Comparison of ENCODE assay signal across 10 cellular contexts in the genomic region with DNA sequence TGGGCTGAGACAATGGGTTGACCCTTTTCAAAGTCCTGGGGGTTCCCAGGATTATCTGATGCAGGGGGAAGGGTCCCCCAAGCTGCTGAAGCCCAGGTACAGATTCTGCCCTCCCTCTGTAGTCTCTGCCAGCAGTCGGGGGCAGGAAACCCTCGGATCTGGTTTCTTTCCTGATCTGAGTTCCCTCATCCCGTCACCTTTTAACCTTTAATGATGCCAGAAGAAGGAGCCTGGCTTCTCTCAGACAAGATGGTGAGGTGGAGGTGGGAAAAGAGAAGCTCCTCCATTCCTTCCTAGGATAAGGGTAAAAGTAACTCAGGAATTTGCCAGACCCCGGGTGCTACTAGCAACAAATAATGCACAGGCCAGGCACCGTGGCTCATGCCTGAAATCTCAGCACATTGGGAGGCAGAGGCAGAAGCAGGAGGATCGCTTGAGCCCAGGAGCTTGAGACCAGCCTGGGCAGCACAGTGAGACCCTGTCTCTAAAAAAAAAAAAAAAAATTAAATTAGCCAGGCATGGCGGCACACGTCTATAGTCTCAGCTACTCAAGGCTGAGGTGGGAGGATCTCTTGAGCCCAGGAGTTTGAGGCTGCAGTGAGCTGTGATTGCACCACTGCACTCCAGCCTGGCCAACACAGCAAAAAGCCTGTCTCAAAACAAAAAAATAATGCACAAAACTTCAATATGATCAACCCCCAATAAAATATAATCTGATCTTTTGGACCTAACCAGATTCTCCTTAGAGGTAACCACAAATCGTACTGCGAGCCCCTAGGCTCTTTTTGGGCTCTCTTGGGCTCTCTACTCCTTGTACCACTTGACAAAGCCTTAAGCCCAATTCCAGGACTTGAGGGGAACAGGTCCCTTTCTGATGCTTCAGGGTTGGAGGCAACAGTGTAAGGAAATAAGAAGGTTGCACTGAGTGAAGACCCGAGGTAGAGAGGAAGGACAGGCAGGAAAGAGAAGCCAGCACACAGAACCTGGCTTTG. TPM values are rescaled to one million over a fixed set of nuclear protein-coding genes. Genes with fewer than 3 reads are reported as not detected.
DNase-seq lines count a peak whose midpoint lies in the region; TF ChIP-seq lines count a peak whose summit lies in the region.
"Had no signal": no experiment of that assay in that cellular context is flagged by ENCODE, and none has a peak within 500 bp of the region (broad histone marks: within the 10 kb centered on the region; RNA-seq: fewer than 3 reads in every experiment).

No MANE protein-coding gene starts in this region.

- no peaks in the 10 kb centered on the region for H3K9me3 Mint-ChIP-seq in chondrocyte (ENCODE audit: low read depth)

- no peak overlapping the region for H3K4me3 Mint-ChIP-seq in chondrocyte (ENCODE audit: unreplicated experiment)

- H3K27me3 Mint-ChIP-seq in chondrocyte (ENCODE audit: low read depth), result no peaks in the 10 kb centered on the region

- TF ChIP-seq CTCF in chondrocyte (IDR thresholded peaks at IDR 0.05) (no peak), tibial artery (IDR thresholded peaks at IDR 0.05) (no peak)

- H3K4me3 ChIP-seq in MG63, result peak overlapping the region; percentile 36
- no peak overlapping the region for H3K4me3 ChIP-seq in mesodermal cell (ENCODE audit: extremely low read depth, insufficient read depth, low read length, poor library complexity, severe bottlenecking)
- H3K4me3 ChIP-seq in tibial artery, result peak overlapping the region; percentile 36 to 53

- H3K36me3 Mint-ChIP-seq in chondrocyte (ENCODE audit: low read depth), result no peaks in the 10 kb centered on the region

- H3K4me1 ChIP-seq in mesodermal cell (ENCODE audit: control insufficient read depth, insufficient read depth, low read length, poor library complexity, severe bottlenecking) (peaks cover 59% of the 10 kb centered on the region), tibial artery (peaks cover 0 to 85% (median 67%) of the 10 kb centered on the region in 4 donors)

- peak overlapping the region; percentile 98 for H3K27ac Mint-ChIP-seq in chondrocyte (ENCODE audit: unreplicated experiment)

- DNase-seq in MG63, result no peak
- no peak for DNase-seq in chondrocyte (ENCODE audit: low spot score)
- no peak for DNase-seq in tibial artery
- no peak for DNase-seq in NCI-H2196 (lab: John Stamatoyannopoulos, UW; ENCODE audit: unreplicated experiment)
- DNase-seq in activated CD8-positive, alpha-beta memory T cell treated with anti-CD3 and anti-CD28 coated beads for 24 hours, result no peak
- no peak for DNase-seq in NCI-H2227 treated with DMSO at 0.1 percent for 48 hours (lab: John Stamatoyannopoulos, UW)
- DNase-seq: cortex of kidney; GDM1; stimulated activated CD4-positive, alpha-beta T cell treated with anti-CD3 and anti-CD28 coated beads, Interleukin-2, amount 100 ng/mL, for 24 hours had no signal

- 80 to 90% methylated on average over 5 to 7 of the region's 11 CpGs for WGBS in mesodermal cell (ENCODE audit: insufficient coverage in 2 of 2), 2 experiments

- intact Hi-C loops in tibial artery (cut with DNase I; ENCODE audit: low total_unique reads), result loop anchor here (10.0 kb wide), 1 partner anchor 211 kb away; a partner anchor contains a TSS

- peaks cover 60% of the 10 kb centered on the region for H3K4me1 Mint-ChIP-seq in chondrocyte (ENCODE audit: low read depth)

- H3K27ac ChIP-seq in mesodermal cell (ENCODE audit: low read depth, low read length, severe bottlenecking), result peak overlapping the region; percentile 87
- peak overlapping the region; percentile 97 to 98 for H3K27ac ChIP-seq in tibial artery

- no peaks in the 10 kb centered on the region for H3K9me3 ChIP-seq in MG63
- H3K9me3 ChIP-seq in mesodermal cell (ENCODE audit: control insufficient read depth, low read length), result no peaks in the 10 kb centered on the region
- H3K9me3 ChIP-seq in tibial artery, result no peaks in the 10 kb centered on the region

- no peaks in the 10 kb centered on the region for H3K27me3 ChIP-seq in MG63
- no peaks in the 10 kb centered on the region for H3K27me3 ChIP-seq in tibial artery

- peaks cover 48% of the 10 kb centered on the region for H3K36me3 ChIP-seq in MG63
- peaks cover 23% of the 10 kb centered on the region for H3K36me3 ChIP-seq in mesodermal cell (ENCODE audit: control insufficient read depth, insufficient read depth, low read length)
- H3K36me3 ChIP-seq in tibial artery, result no peaks in the 10 kb centered on the region

RNA-seq across cellular contexts. Expression of a gene that starts 5.7 kb away (rescaled TPM):
- 37.7 and 52.4 TPM in 2 replicates for total RNA-seq in MG63 (2014; rRNA removed; shearing (Covaris generic); ENCODE audit: low replicate concordance)
- total RNA-seq in chondrocyte, result 9.1 to 10.6 TPM (median 10.5 TPM) in 3 replicates
- polyA plus RNA-seq in mesodermal cell (2013, experiment 1 of 2), result 41.4 TPM
- 35.7 TPM for polyA plus RNA-seq in mesodermal cell (2013, experiment 2 of 2)

RNA-seq across cellular contexts. Expression of a gene that starts 44.5 kb away (rescaled TPM):
- not detected in 2 replicates for total RNA-seq in MG63 (2014; rRNA removed; shearing (Covaris generic); ENCODE audit: low replicate concordance)
- not detected in 3 replicates for total RNA-seq in chondrocyte
- not detected for polyA plus RNA-seq in mesodermal cell (2013, experiment 1 of 2)
- not detected for polyA plus RNA-seq in mesodermal cell (2013, experiment 2 of 2)
